Comparison of ENCODE assay signal across 1 cellular context in genomic region chr10:13161267-13162012, GRCh38.
TF ChIP-seq lines count a peak whose summit lies in the region.

TSS of gene MCM10 (plus strand) at chr10:13161558. CDS start at chr10:13164203, 2,645 bp downstream.

TF ChIP-seq in HepG2, 621 proteins besides CTCF, POLR2A, EP300 and RAD21 (continued from another document and continues in another):
- TF ChIP-seq ZNF770 (CRISPR knock-in tag; IDR thresholded peaks at IDR 0.05) (no peak), MAFK (conservative IDR thresholded peaks at IDR 0.05 in 1 of 2, IDR thresholded peaks at IDR 0.05 in 1 of 2; ENCODE audit: low read length in 2 of 2) (no peak), ZNF83 (CRISPR knock-in tag; IDR thresholded peaks at IDR 0.05; ENCODE audit: borderline replicate concordance) (no peak), JDP2 (CRISPR knock-in tag; IDR thresholded peaks at IDR 0.05; ENCODE audit: borderline replicate concordance) (no peak), ZNF800 (CRISPR knock-in tag; IDR thresholded peaks at IDR 0.05) (no peak), ZKSCAN5 (CRISPR knock-in tag; IDR thresholded peaks at IDR 0.05) (no peak), TEF (CRISPR knock-in tag; IDR thresholded peaks at IDR 0.05) (no peak), ZBTB46 (CRISPR knock-in tag; IDR thresholded peaks at IDR 0.05; ENCODE audit: borderline replicate concordance) (no peak), ERF (CRISPR knock-in tag; IDR thresholded peaks at IDR 0.05) (peak; percentile 71), ZBTB7A (CRISPR knock-in tag; IDR thresholded peaks at IDR 0.05) (no peak), BRCA1 (CRISPR knock-in tag; IDR thresholded peaks at IDR 0.05) (no peak), ZFYVE20 (CRISPR knock-in tag; IDR thresholded peaks at IDR 0.05; ENCODE audit: borderline replicate concordance, low read depth) (0 out of 2 replicates have a peak, but pooled peaks have one; percentile 42), HNRNPUL1 (IDR thresholded peaks at IDR 0.05; ENCODE audit: low read depth, low read length) (no peak), E2F5 (CRISPR knock-in tag; conservative IDR thresholded peaks at IDR 0.05) (peak; percentile 95), ZNF629 (CRISPR knock-in tag; conservative IDR thresholded peaks at IDR 0.05) (no peak), RXRB (CRISPR knock-in tag; IDR thresholded peaks at IDR 0.05; ENCODE audit: borderline replicate concordance) (peak; percentile 69), NFE2 (CRISPR knock-in tag; IDR thresholded peaks at IDR 0.05) (no peak), ZNF761 (CRISPR knock-in tag; conservative IDR thresholded peaks at IDR 0.05) (no peak), SP140L (CRISPR knock-in tag; IDR thresholded peaks at IDR 0.05; ENCODE audit: borderline replicate concordance) (no peak), MYNN (CRISPR knock-in tag; IDR thresholded peaks at IDR 0.05; ENCODE audit: low read depth) (no peak), ATRX (CRISPR knock-in tag; IDR thresholded peaks at IDR 0.05; ENCODE audit: borderline replicate concordance) (no peak), ZBTB2 (CRISPR knock-in tag; IDR thresholded peaks at IDR 0.05; ENCODE audit: low read depth) (no peak), PAF1 (CRISPR knock-in tag; IDR thresholded peaks at IDR 0.05) (no peak), MEIS2 (CRISPR knock-in tag; IDR thresholded peaks at IDR 0.05) (peak; percentile 55; the same call in 1 of the 2 replicates), ZNF724P (CRISPR knock-in tag; IDR thresholded peaks at IDR 0.05; ENCODE audit: borderline replicate concordance) (no peak), MTERF4 (CRISPR knock-in tag; IDR thresholded peaks at IDR 0.05) (no peak; the same call in 1 of the 2 replicates), ZNF136 (CRISPR knock-in tag; IDR thresholded peaks at IDR 0.05; ENCODE audit: low read depth) (no peak), JARID2 (CRISPR knock-in tag; IDR thresholded peaks at IDR 0.05; ENCODE audit: insufficient replicate concordance) (no peak), ZNF224 (CRISPR knock-in tag; IDR thresholded peaks at IDR 0.05) (no peak), SNRNP70 (IDR thresholded peaks at IDR 0.05; ENCODE audit: low read depth, low read length) (no peak), ONECUT2 (CRISPR knock-in tag; IDR thresholded peaks at IDR 0.05) (0 out of 2 replicates have a peak, but pooled peaks have one; percentile 8), ISL2 (CRISPR knock-in tag; IDR thresholded peaks at IDR 0.05) (peak; percentile 52; the same call in 1 of the 2 replicates), ZNF563 (CRISPR knock-in tag; IDR thresholded peaks at IDR 0.05) (peak; percentile 74; the same call in 1 of the 2 replicates), CEBPB (IDR thresholded peaks at IDR 0.05; ENCODE audit: borderline replicate concordance, low read depth, low read length) (no peak), ZNF503 (CRISPR knock-in tag; IDR thresholded peaks at IDR 0.05) (no peak), ZNF20 (CRISPR knock-in tag; IDR thresholded peaks at IDR 0.05) (no peak), FOXP1 (IDR thresholded peaks at IDR 0.05) (no peak), FOXP1 (CRISPR knock-in tag; IDR thresholded peaks at IDR 0.05) (no peak), SNAPC4 (CRISPR knock-in tag; IDR thresholded peaks at IDR 0.05) (no peak), ZNF709 (CRISPR knock-in tag; IDR thresholded peaks at IDR 0.05) (peak; percentile 35; the same call in 1 of the 2 replicates), UBTF (CRISPR knock-in tag; IDR thresholded peaks at IDR 0.05) (no peak; the same call in 1 of the 2 replicates)
